8 cellular contexts compared by ENCODE assay signal in the genomic region with DNA sequence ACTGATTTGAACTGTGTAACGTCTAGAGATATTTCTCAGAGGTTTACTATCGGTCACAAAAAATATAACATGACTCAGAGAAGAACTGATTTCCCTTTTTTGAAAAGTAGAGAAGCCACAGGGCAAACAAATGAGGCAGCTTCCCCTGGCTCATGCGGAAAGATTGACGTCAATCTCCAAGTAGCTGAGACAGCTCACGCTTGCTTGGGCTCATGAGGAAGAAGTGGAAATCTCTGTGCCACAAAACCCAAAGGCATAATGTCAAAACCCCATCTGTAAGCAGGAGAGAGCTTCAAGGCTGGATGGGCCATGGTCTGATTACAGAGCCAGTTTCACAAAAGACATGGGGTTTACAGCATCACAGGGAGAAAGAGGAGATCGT.
DNase-seq lines count a peak whose midpoint lies in the region; ATAC-seq and TF ChIP-seq lines count a peak whose summit lies in the region.

No MANE protein-coding gene starts in this region.

- no peak overlapping the region for H2BK120ac ChIP-seq in mesenchymal stem cell (ENCODE audit: low read depth, low read length)

- no peak overlapping the region for H3K23ac ChIP-seq in mesenchymal stem cell (ENCODE audit: low read length in 2 of 2)

- peak overlapping the region; percentile 34 for H2BK5ac ChIP-seq in mesenchymal stem cell (ENCODE audit: low read depth, low read length, poor library complexity, severe bottlenecking)

- no peak overlapping the region for H2AFZ ChIP-seq in mesenchymal stem cell (ENCODE audit: low read depth, low read length)

- no peak overlapping the region for H3K4ac ChIP-seq in mesenchymal stem cell (ENCODE audit: low read depth in 1 of 2, low read length in 2 of 2)

- ATAC-seq in GM21737 (IDR thresholded peaks at IDR 0.05; ENCODE audit: unreplicated experiment), result peak; percentile 94

- TF ChIP-seq POLR2A in NB4 (IDR thresholded peaks at IDR 0.05; ENCODE audit: extremely low read depth, insufficient read length) (no peak), tibial nerve (IDR thresholded peaks at IDR 0.05) (no peak), ovary (IDR thresholded peaks at IDR 0.05) (no peak)

- H3K9ac ChIP-seq in mesenchymal stem cell (ENCODE audit: low read length), result no peak overlapping the region

- H3K79me1 ChIP-seq in mesenchymal stem cell (replicated peaks; ENCODE audit: low read length, poor library complexity, severe bottlenecking), result no peaks in the 10 kb centered on the region

- DNase-seq in EL, result peak; percentile 20
- DNase-seq in NB4 (ENCODE audit: low read depth), result peak; percentile 22
- DNase-seq in activated naive CD4-positive, alpha-beta T cell treated with Interleukin-2 at 50 U/mL for 16 hours, result peak; percentile 75
- DNase-seq in mesenchymal stem cell, result no peak
- peak in 1 of 2 donors; percentile 40 for DNase-seq in tibial nerve (ENCODE audit: low spot score in 2 of 2)
- no peak for DNase-seq in ovary
- no peak for DNase-seq in DMS114 treated with DMSO at 0.1 percent for 48 hours (lab: John Stamatoyannopoulos, UW; ENCODE audit: unreplicated experiment)

- peak overlapping the region; percentile 87 for H3K27ac ChIP-seq in mesenchymal stem cell (ENCODE audit: low read length, poor library complexity, severe bottlenecking)
- peak overlapping the region in 3 of 4 donors; percentile 2 to 33 (median 25) for H3K27ac ChIP-seq in tibial nerve
- no peak overlapping the region for H3K27ac ChIP-seq in ovary

- H3K9me3 ChIP-seq in mesenchymal stem cell (ENCODE audit: control insufficient read depth, low read length), result no peaks in the 10 kb centered on the region
- H3K9me3 ChIP-seq in tibial nerve, result no peaks in the 10 kb centered on the region
- H3K9me3 ChIP-seq in ovary, result no peaks in the 10 kb centered on the region

- TF ChIP-seq CTCF in NB4 (IDR thresholded peaks at IDR 0.05; ENCODE audit: low read depth, low read length) (no peak), tibial nerve (IDR thresholded peaks at IDR 0.05) (no peak), ovary (IDR thresholded peaks at IDR 0.05) (no peak)

- 93% methylated on average over 6 of the region's 6 CpGs for WGBS in mesenchymal stem cell
- WGBS in tibial nerve, 2 donors, result 61 to 71% methylated on average over 6 of the region's 6 CpGs
- WGBS in ovary, 3 donors, result 71 to 81% (median 73%) methylated on average over 6 of the region's 6 CpGs

- H3K27me3 ChIP-seq in mesenchymal stem cell (ENCODE audit: control insufficient read depth in 1 of 2, insufficient read depth in 1 of 2, low read length in 2 of 2) (no peaks in the 10 kb centered on the region), tibial nerve (no peaks in the 10 kb centered on the region), ovary (no peaks in the 10 kb centered on the region)

- H4K8ac ChIP-seq in mesenchymal stem cell (ENCODE audit: low read length), result no peak overlapping the region

- no peak overlapping the region for H3K18ac ChIP-seq in mesenchymal stem cell (ENCODE audit: low read depth in 1 of 2, low read length in 2 of 2)

- H3K14ac ChIP-seq in mesenchymal stem cell (ENCODE audit: low read length in 2 of 2), result no peak overlapping the region

- H3K4me2 ChIP-seq in mesenchymal stem cell (ENCODE audit: low read length, poor library complexity, severe bottlenecking), result no peak overlapping the region

- no peak overlapping the region for H2AK5ac ChIP-seq in mesenchymal stem cell (ENCODE audit: low read length, severe bottlenecking)

- H4K91ac ChIP-seq in mesenchymal stem cell (ENCODE audit: low read length), result no peak overlapping the region

- H3K4me3 ChIP-seq in NB4 (ENCODE audit: low read depth, low read length) (no peak overlapping the region), mesenchymal stem cell (ENCODE audit: insufficient read depth in 1 of 2, low read depth in 1 of 2, low read length in 2 of 2) (no peak overlapping the region), tibial nerve (no peak overlapping the region), ovary (no peak overlapping the region)

- TF ChIP-seq EP300 in tibial nerve (IDR thresholded peaks at IDR 0.05) (peak; percentile 79 to 90), ovary (IDR thresholded peaks at IDR 0.05) (no peak)

- H3K36me3 ChIP-seq in mesenchymal stem cell (ENCODE audit: control insufficient read depth in 1 of 2, insufficient read depth in 2 of 2, low read depth in 1 of 2, low read length in 2 of 2), result no peaks in the 10 kb centered on the region
- H3K36me3 ChIP-seq in tibial nerve, result no peaks in the 10 kb centered on the region
- no peaks in the 10 kb centered on the region for H3K36me3 ChIP-seq in ovary

- H2BK15ac ChIP-seq in mesenchymal stem cell (ENCODE audit: low read depth, poor library complexity, severe bottlenecking), result no peak overlapping the region

- intact Hi-C loops in ovary (cut with DNase I), result no loop called here

- no peak overlapping the region for H2BK12ac ChIP-seq in mesenchymal stem cell (ENCODE audit: low read length in 2 of 2)

- H3K4me1 ChIP-seq in mesenchymal stem cell (ENCODE audit: control insufficient read depth, insufficient read depth, low read depth, low read length), result peaks cover 14% of the 10 kb centered on the region
- H3K4me1 ChIP-seq in tibial nerve, result no peaks in the 10 kb centered on the region
- H3K4me1 ChIP-seq in ovary (ENCODE audit: insufficient read depth), result no peaks in the 10 kb centered on the region

Comparison
In these comparisons a context has a peak if more than half of its experiments do, and no peak if none do; other contexts are left out.
1. DNase-seq: peak in EL (single experiment), NB4 (single experiment) and activated naive CD4-positive, alpha-beta T cell treated with Interleukin-2 at 50 U/mL for 16 hours (single experiment); none in mesenchymal stem cell (single experiment), ovary (0 of 5) and DMS114 treated with DMSO at 0.1 percent for 48 hours (single experiment).
2. H3K27ac ChIP-seq: peak in mesenchymal stem cell (single experiment) and tibial nerve (3 of 4); none in ovary (0 of 2).